Comparison of ENCODE assay signal across 13 cellular contexts in the genomic region with DNA sequence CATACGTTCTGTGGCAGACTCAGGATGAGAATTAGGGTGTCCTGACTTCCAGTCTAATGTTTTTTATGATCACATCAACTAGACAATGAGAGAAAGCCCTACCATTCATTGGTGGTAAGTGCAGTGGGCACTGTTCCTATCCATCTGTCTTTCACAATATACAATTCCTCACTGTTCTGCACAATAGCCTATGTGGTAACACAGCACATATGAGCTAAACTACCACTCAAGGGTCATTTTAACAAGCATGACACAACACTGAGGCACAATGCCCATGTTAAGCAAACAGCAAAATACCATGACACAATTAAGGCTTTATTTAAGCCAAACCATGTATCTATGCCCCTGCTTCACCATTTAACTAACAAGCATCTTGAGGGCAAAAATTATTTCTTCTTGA. TPM values are rescaled to one million over a fixed set of nuclear protein-coding genes. Genes with fewer than 3 reads are reported as not detected.
A peak's percentile ranks its signal among the peaks of the same experiment; 100 is the strongest.
DNase-seq lines count a peak whose midpoint lies in the region; ATAC-seq, FAIRE-seq and TF ChIP-seq lines count a peak whose summit lies in the region.
"Had no signal": no experiment of that assay in that cellular context is flagged by ENCODE, and none has a peak within 500 bp of the region (broad histone marks: within the 10 kb centered on the region; RNA-seq: fewer than 3 reads in every experiment).

No MANE protein-coding gene starts in this region.

- no peaks in the 10 kb centered on the region for H3K36me3 ChIP-seq in RWPE2 (ENCODE audit: low read depth)

- no peaks in the 10 kb centered on the region for H3K9me3 Mint-ChIP-seq in activated CD4-positive, alpha-beta T cell treated with anti-CD3 and anti-CD28 coated beads, Interleukin-2, amount 10 ng/mL, durations not matched to agents 7 days and 5 days
- H3K9me3 Mint-ChIP-seq: activated naive CD4-positive, alpha-beta T cell treated with anti-CD3 and anti-CD28 coated beads, Interleukin-2, amount 50 U/mL, for 72 hours had no signal

- no peak overlapping the region for H3K4me3 Mint-ChIP-seq in activated CD4-positive, alpha-beta T cell treated with anti-CD3 and anti-CD28 coated beads, Interleukin-2, amount 10 ng/mL, durations not matched to agents 7 days and 5 days

- FAIRE-seq in H54 (lab: Jason Lieb, UNC) = peak; percentile 57

- no peaks in the 10 kb centered on the region for H3K27me3 ChIP-seq in RWPE2 (ENCODE audit: insufficient read depth, poor library complexity, severe bottlenecking)

- H3K4me3 ChIP-seq in RWPE2 (ENCODE audit: severe bottlenecking) = no peak overlapping the region

- ATAC-seq in RWPE2 (ENCODE audit: low read depth) (peak; percentile 70), GM21576 (IDR thresholded peaks at IDR 0.05; ENCODE audit: unreplicated experiment) (no peak), HG03342 (IDR thresholded peaks at IDR 0.05; ENCODE audit: unreplicated experiment) (no peak)

- H3K9me3 ChIP-seq in RWPE2 (ENCODE audit: severe bottlenecking) = no peaks in the 10 kb centered on the region

- H3K27ac ChIP-seq in RWPE2 (ENCODE audit: poor library complexity, severe bottlenecking) = no peak overlapping the region

- POLR2A ChIA-PET in activated CD4-positive, alpha-beta T cell treated with anti-CD3 and anti-CD28 coated beads, Interleukin-2, amount 10 ng/mL, durations not matched to agents 7 days and 5 days (lab: Charles Lee) = no interaction called here

- H3K27me3 Mint-ChIP-seq in activated CD4-positive, alpha-beta T cell treated with anti-CD3 and anti-CD28 coated beads, Interleukin-2, amount 10 ng/mL, durations not matched to agents 7 days and 5 days = no peaks in the 10 kb centered on the region

- DNase-seq in H54 (ENCODE audit: insufficient read length, low spot score) = no peak
- DNase-seq in RWPE2 (ENCODE audit: low spot score) = no peak
- peak; percentile 92 for DNase-seq in foreskin melanocyte
- DNase-seq in pons (ENCODE audit: low spot score) = peak; percentile 99
- DNase-seq in activated CD4-positive, alpha-beta T cell treated with anti-CD3 and anti-CD28 coated beads, Interleukin-2, amount 10 ng/mL, durations not matched to agents 7 days and 5 days = no peak
- DNase-seq in central memory CD4-positive, alpha-beta T cell = no peak
- DNase-seq: DMS79; NCI-H1417 treated with DMSO at 0.1 percent for 48 hours; stimulated activated CD4-positive, alpha-beta T cell treated with anti-CD3 and anti-CD28 coated beads, Interleukin-12 subunit alpha, Interleukin-12 subunit beta, amount 100 ng/mL, for 4 hours; stimulated activated naive CD4-positive, alpha-beta T cell treated with Interleukin-2 at 50 U/mL for 16 hours had no signal

- CTCF ChIA-PET in activated CD4-positive, alpha-beta T cell treated with anti-CD3 and anti-CD28 coated beads, Interleukin-2, amount 10 ng/mL, durations not matched to agents 7 days and 5 days (lab: Charles Lee) = interaction anchor here (1.3 kb wide), 3 partner anchors 11 to 138 kb away, joined by 3 to 5 read pairs (median 4); no protein-coding TSS in a partner anchor

- no peak for TF ChIP-seq CTCF in RWPE2 (IDR thresholded peaks at IDR 0.05; ENCODE audit: poor library complexity, severe bottlenecking)

- peaks cover 1% of the 10 kb centered on the region for H3K36me3 Mint-ChIP-seq in activated CD4-positive, alpha-beta T cell treated with anti-CD3 and anti-CD28 coated beads, Interleukin-2, amount 10 ng/mL, durations not matched to agents 7 days and 5 days (ENCODE audit: low read depth)

- H3K4me1 ChIP-seq in RWPE2 (ENCODE audit: insufficient read depth, poor library complexity, severe bottlenecking) = peaks cover 23% of the 10 kb centered on the region

- no peak for TF ChIP-seq POLR2A in H54 (IDR thresholded peaks at IDR 0.05; ENCODE audit: low read depth, low read length)

- H3K27ac Mint-ChIP-seq in activated CD4-positive, alpha-beta T cell treated with anti-CD3 and anti-CD28 coated beads, Interleukin-2, amount 10 ng/mL, durations not matched to agents 7 days and 5 days = no peak overlapping the region
- H3K27ac Mint-ChIP-seq: activated naive CD4-positive, alpha-beta T cell treated with anti-CD3 and anti-CD28 coated beads, Interleukin-2, amount 50 U/mL, for 72 hours had no signal

- H3K4me1 Mint-ChIP-seq in activated CD4-positive, alpha-beta T cell treated with anti-CD3 and anti-CD28 coated beads, Interleukin-2, amount 10 ng/mL, durations not matched to agents 7 days and 5 days = peaks cover 14% of the 10 kb centered on the region

RNA-seq across cellular contexts. Expression of a gene that starts 52.3 kb away (rescaled TPM):
- total RNA-seq in activated CD4-positive, alpha-beta T cell treated with anti-CD3 and anti-CD28 coated beads, Interleukin-2, amount 10 ng/mL, durations not matched to agents 7 days and 5 days = 10 to 100 TPM; 37.5 to 39.6 TPM

Comparison
In these comparisons a context has a peak if more than half of its experiments do, and no peak if none do; other contexts are left out.
1. DNase-seq: peak in foreskin melanocyte (single experiment) and pons (single experiment); none in H54 (single experiment), RWPE2 (single experiment), activated CD4-positive, alpha-beta T cell treated with anti-CD3 and anti-CD28 coated beads, Interleukin-2, amount 10 ng/mL, durations not matched to agents 7 days and 5 days (single experiment) and central memory CD4-positive, alpha-beta T cell (single experiment).